11 cellular contexts compared by ENCODE assay signal in the genomic region with DNA sequence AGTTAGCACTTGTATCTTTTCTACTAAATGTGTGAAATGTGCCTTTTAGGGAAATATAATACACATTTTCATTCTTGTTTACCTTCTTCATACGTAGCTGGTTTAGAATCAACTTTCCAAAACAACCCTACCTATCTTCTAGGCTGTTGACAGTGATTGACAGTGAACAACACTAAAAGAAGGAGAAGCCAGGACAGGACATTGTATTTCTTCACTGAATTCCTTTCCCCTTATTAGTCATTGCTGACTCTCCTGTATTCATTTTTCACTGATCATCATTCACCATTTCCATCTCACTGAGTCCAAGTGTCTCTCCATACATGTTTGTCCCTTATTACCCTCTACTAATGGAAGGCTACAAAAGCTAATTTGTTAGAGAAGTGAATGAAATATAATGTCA.
"Had no signal": no experiment of that assay in that cellular context is flagged by ENCODE, and none has a peak within 500 bp of the region (broad histone marks: within the 10 kb centered on the region; RNA-seq: fewer than 3 reads in every experiment).

No MANE protein-coding gene starts in this region.

- H3K4me1 Mint-ChIP-seq: activated B cell treated with CpG ODN at 0.5 μM for 24 hours, neural progenitor cell had no signal

- H3K36me3 Mint-ChIP-seq: neural progenitor cell had no signal

- H3K4me3 Mint-ChIP-seq: activated B cell treated with CpG ODN at 0.5 μM for 24 hours; neural progenitor cell; stimulated activated naive CD8-positive, alpha-beta T cell treated with anti-CD3 and anti-CD28 coated beads, Interleukin-15, amount 100 ng/mL, for 72 hours had no signal

- H3K9me3 Mint-ChIP-seq: activated B cell treated with CpG ODN at 0.5 μM for 24 hours; neural progenitor cell; stimulated activated naive CD8-positive, alpha-beta T cell treated with anti-CD3 and anti-CD28 coated beads, Interleukin-15, amount 100 ng/mL, for 72 hours had no signal

- H3K4me3 ChIP-seq: neural progenitor cell, upper lobe of left lung had no signal

- DNase-seq: activated B cell treated with CpG ODN at 0.5 μM for 24 hours; activated CD4-positive, alpha-beta T cell treated with anti-CD3 and anti-CD28 coated beads for 48 hours; activated CD8-positive, alpha-beta memory T cell treated with anti-CD3 and anti-CD28 coated beads for 24 hours; aorta; cerebellar nuclear complex; effector memory CD4-positive, alpha-beta T cell; stimulated activated CD4-positive, alpha-beta T cell treated with anti-CD3 and anti-CD28 coated beads, Interleukin-1b, Interleukin-23, amount 100 ng/mL, for 48 hours; stimulated activated naive CD8-positive, alpha-beta T cell treated with anti-CD3 and anti-CD28 coated beads, Interleukin-15, amount 100 ng/mL, for 72 hours; upper lobe of left lung had no signal

- H3K27ac Mint-ChIP-seq: activated B cell treated with CpG ODN at 0.5 μM for 24 hours; neural progenitor cell; stimulated activated naive CD8-positive, alpha-beta T cell treated with anti-CD3 and anti-CD28 coated beads, Interleukin-15, amount 100 ng/mL, for 72 hours had no signal

- H3K27me3 Mint-ChIP-seq: activated B cell treated with CpG ODN at 0.5 μM for 24 hours; stimulated activated naive CD8-positive, alpha-beta T cell treated with anti-CD3 and anti-CD28 coated beads, Interleukin-15, amount 100 ng/mL, for 72 hours had no signal

- ATAC-seq: left lobe of liver; stimulated activated naive CD8-positive, alpha-beta T cell treated with anti-CD3 and anti-CD28 coated beads, Interleukin-15, amount 100 ng/mL, for 72 hours had no signal
